Comparison of ENCODE assay signal across 2 cellular contexts in the genomic region with DNA sequence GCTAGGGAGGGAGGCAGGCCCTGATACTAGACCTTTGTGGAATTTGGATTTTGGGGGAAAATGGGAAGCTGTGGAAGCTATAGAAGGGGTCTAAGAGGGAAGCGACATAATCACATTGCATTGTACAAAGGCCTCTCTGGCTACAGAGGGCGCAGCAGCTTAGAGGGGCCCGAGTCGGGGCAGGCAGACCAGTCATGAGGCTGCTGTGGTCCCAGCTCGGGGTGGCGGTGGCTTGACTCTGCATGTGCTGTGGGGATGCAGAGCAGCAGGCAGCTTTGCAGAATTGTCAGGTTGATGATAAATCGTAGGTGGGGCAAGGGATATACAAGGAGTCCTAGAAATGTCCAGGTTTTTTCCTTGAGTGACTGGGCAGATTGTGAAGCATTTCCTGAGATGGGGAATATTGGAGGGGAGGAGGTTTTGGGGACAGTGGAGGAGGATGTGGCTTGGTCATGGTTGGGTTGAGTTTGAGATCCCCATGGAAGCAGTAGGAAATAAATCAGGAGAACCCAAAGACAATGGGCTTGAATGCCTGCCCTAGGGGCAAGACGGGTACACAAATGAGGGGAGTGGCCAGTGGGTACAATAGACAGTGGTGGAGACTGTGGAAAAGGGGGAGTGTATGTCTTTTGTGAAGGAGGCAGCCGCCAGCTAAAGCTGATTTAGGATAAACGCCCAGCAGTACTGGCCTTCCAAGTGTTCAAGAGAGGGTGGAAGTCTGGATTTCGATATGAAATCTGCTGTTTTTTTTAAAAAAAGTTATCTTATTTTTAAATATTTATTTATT.
TF ChIP-seq lines count a peak whose summit lies in the region.

No MANE protein-coding gene starts in this region.

TF ChIP-seq in Ishikawa, 13 proteins besides CTCF, POLR2A, EP300 and RAD21:
- TF ChIP-seq TCF12 (IDR thresholded peaks at IDR 0.05; ENCODE audit: low read depth) (0 out of 2 replicates have a peak, but pooled peaks have one; percentile 18), TAF1 (IDR thresholded peaks at IDR 0.05; ENCODE audit: low read depth) (no peak)

TF ChIP-seq in H1, 55 proteins besides CTCF, POLR2A, EP300 and RAD21:
- TF ChIP-seq PHF8 (conservative IDR thresholded peaks at IDR 0.05; ENCODE audit: low read depth, low read length), result no peak
- TF ChIP-seq SRF (IDR thresholded peaks at IDR 0.05; ENCODE audit: low read depth, low read length), result no peak
- TF ChIP-seq JUND (IDR thresholded peaks at IDR 0.05; ENCODE audit: low read length), result no peak
- TF ChIP-seq, protein P1, sequence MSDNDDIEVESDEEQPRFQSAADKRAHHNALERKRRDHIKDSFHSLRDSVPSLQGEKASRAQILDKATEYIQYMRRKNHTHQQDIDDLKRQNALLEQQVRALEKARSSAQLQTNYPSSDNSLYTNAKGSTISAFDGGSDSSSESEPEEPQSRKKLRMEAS (IDR thresholded peaks at IDR 0.05), result peak; percentile 69
- TF ChIP-seq, protein P2, sequence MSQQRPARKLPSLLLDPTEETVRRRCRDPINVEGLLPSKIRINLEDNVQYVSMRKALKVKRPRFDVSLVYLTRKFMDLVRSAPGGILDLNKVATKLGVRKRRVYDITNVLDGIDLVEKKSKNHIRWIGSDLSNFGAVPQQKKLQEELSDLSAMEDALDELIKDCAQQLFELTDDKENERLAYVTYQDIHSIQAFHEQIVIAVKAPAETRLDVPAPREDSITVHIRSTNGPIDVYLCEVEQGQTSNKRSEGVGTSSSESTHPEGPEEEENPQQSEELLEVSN (IDR thresholded peaks at IDR 0.05), result peak; percentile 56; the same call in 1 of the 2 replicates
- no peak for TF ChIP-seq BRCA1 (IDR thresholded peaks at IDR 0.05; ENCODE audit: low read depth, low read length)
